1 cellular context compared by ENCODE assay signal in the genomic region with DNA sequence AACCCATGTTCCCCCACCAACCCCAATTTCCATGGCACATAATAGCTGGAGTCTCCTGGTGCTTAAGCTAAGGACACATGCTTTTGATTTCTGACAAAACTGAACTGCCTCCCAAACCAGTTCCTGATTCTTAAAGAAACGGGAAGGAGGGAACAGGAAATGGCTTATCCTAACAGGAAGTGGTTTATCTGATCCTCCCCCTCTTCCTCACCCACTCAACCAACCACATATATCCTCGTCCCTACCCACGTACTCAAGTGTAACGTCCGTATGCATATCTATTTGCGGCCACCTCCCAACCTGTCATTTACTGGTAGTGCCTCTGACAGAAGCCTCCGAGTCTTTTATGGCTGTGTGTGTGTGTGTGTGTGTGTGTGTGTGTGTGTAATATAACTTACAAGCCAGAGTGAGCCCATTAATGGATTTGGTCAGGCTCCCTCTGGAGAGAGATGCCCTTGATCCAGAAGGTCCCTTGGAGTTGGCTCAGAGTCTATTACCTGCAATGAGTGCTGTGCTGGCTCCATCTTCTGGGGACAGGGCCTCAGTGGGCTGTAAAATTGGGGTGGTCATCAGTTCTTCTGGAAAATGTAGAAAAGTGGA.
TF ChIP-seq lines count a peak whose summit lies in the region.

No MANE protein-coding gene starts in this region.

TF ChIP-seq in GM23338, 12 proteins besides CTCF, POLR2A, EP300 and RAD21 (continued from another document):
- TF ChIP-seq, protein P1, sequence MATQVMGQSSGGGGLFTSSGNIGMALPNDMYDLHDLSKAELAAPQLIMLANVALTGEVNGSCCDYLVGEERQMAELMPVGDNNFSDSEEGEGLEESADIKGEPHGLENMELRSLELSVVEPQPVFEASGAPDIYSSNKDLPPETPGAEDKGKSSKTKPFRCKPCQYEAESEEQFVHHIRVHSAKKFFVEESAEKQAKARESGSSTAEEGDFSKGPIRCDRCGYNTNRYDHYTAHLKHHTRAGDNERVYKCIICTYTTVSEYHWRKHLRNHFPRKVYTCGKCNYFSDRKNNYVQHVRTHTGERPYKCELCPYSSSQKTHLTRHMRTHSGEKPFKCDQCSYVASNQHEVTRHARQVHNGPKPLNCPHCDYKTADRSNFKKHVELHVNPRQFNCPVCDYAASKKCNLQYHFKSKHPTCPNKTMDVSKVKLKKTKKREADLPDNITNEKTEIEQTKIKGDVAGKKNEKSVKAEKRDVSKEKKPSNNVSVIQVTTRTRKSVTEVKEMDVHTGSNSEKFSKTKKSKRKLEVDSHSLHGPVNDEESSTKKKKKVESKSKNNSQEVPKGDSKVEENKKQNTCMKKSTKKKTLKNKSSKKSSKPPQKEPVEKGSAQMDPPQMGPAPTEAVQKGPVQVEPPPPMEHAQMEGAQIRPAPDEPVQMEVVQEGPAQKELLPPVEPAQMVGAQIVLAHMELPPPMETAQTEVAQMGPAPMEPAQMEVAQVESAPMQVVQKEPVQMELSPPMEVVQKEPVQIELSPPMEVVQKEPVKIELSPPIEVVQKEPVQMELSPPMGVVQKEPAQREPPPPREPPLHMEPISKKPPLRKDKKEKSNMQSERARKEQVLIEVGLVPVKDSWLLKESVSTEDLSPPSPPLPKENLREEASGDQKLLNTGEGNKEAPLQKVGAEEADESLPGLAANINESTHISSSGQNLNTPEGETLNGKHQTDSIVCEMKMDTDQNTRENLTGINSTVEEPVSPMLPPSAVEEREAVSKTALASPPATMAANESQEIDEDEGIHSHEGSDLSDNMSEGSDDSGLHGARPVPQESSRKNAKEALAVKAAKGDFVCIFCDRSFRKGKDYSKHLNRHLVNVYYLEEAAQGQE (IDR thresholded peaks at IDR 0.05; ENCODE audit: unreplicated experiment) = no peak
- no peak for TF ChIP-seq ETS1 (IDR thresholded peaks at IDR 0.05)
- no peak for TF ChIP-seq ZNF114 (CRISPR knock-in tag; IDR thresholded peaks at IDR 0.05)
- TF ChIP-seq ZNF462 (CRISPR knock-in tag; IDR thresholded peaks at IDR 0.05) = no peak
- TF ChIP-seq JUNB (IDR thresholded peaks at IDR 0.05; ENCODE audit: unreplicated experiment) = no peak
- no peak for TF ChIP-seq CREB1 (CRISPR knock-in tag; IDR thresholded peaks at IDR 0.05; ENCODE audit: low read depth)
- no peak for TF ChIP-seq EZH2 (IDR thresholded peaks at IDR 0.05; ENCODE audit: low read depth, unreplicated experiment)
- no peak for TF ChIP-seq EZH2phosphoT487 (IDR thresholded peaks at IDR 0.05; ENCODE audit: unreplicated experiment)
